ENCODE assay signal across 14 cellular contexts in genomic region chr7:107203607-107204006, GRCh38. TPM values are rescaled to one million over a fixed set of nuclear protein-coding genes. Genes with fewer than 3 reads are reported as not detected.
A peak's percentile ranks its signal among the peaks of the same experiment; 100 is the strongest.
DNase-seq lines count a peak whose midpoint lies in the region; ATAC-seq and TF ChIP-seq lines count a peak whose summit lies in the region.
"Had no signal": no experiment of that assay in that cellular context is flagged by ENCODE, and none has a peak within 500 bp of the region (broad histone marks: within the 10 kb centered on the region; RNA-seq: fewer than 3 reads in every experiment).

No MANE protein-coding gene starts in this region.

- intact Hi-C loops in adrenal gland (cut with DNase I), result loop anchor here in 1 of 2 donors (10.0 kb wide), 1 partner anchor 521 kb away; no protein-coding TSS in a partner anchor

- peaks cover 4 to 17% of the 10 kb centered on the region in 2 donors for H3K4me1 ChIP-seq in adrenal gland (replicated peaks in 1 of 2)

- TF ChIP-seq POLR2A in adrenal gland (IDR thresholded peaks at IDR 0.05), result no peak

- no peak overlapping the region for H3K27ac ChIP-seq in adrenal gland

- peaks cover 0 to 70% of the 10 kb centered on the region in 2 donors for H3K36me3 ChIP-seq in adrenal gland (replicated peaks in 1 of 2)

- peak overlapping the region; percentile 53 to 66 for H3K27ac Mint-ChIP-seq in activated naive CD4-positive, alpha-beta T cell treated with anti-CD3 and anti-CD28 coated beads, Interleukin-2, amount 50 U/mL, for 72 hours
- peak overlapping the region; percentile 5 for H3K27ac Mint-ChIP-seq in stimulated activated naive CD8-positive, alpha-beta T cell treated with anti-CD3 and anti-CD28 coated beads, Interleukin-15, Interleukin-2, amounts not matched to agents 100 ng/mL and 50 ng/mL, for 24 hours
- H3K27ac Mint-ChIP-seq in stimulated activated naive CD8-positive, alpha-beta T cell treated with anti-CD3 and anti-CD28 coated beads, Interleukin-15, amount 100 ng/mL, for 72 hours, result peak overlapping the region in 1 of 2 donors; percentile 88
- peak overlapping the region; percentile 12 for H3K27ac Mint-ChIP-seq in activated T-helper 17 cell treated with anti-CD3 and anti-CD28 coated beads, Interleukin-2, amount 50 U/mL, for 72 hours
- H3K27ac Mint-ChIP-seq: HFFc6 had no signal

- no peaks in the 10 kb centered on the region for H3K36me3 Mint-ChIP-seq in activated naive CD4-positive, alpha-beta T cell treated with anti-CD3 and anti-CD28 coated beads, Interleukin-2, amount 50 U/mL, for 72 hours
- peaks cover 60% of the 10 kb centered on the region for H3K36me3 Mint-ChIP-seq in stimulated activated naive CD8-positive, alpha-beta T cell treated with anti-CD3 and anti-CD28 coated beads, Interleukin-15, Interleukin-2, amounts not matched to agents 100 ng/mL and 50 ng/mL, for 24 hours (ENCODE audit: low read depth)
- peaks cover 100% of the 10 kb centered on the region for H3K36me3 Mint-ChIP-seq in activated T-helper 17 cell treated with anti-CD3 and anti-CD28 coated beads, Interleukin-2, amount 50 U/mL, for 72 hours (ENCODE audit: low read depth)

- DNase-seq in activated naive CD4-positive, alpha-beta T cell treated with anti-CD3 and anti-CD28 coated beads, Interleukin-2, amount 50 U/mL, for 72 hours (ENCODE audit: low spot score in 2 of 2), result no peak
- no peak for DNase-seq in activated naive CD4-positive, alpha-beta T cell treated with anti-CD3 and anti-CD28 coated beads, Interleukin-2, amount 50 U/mL, for 16 hours
- no peak for DNase-seq in stimulated activated naive CD8-positive, alpha-beta T cell treated with anti-CD3 and anti-CD28 coated beads, Interleukin-15, amount 100 ng/mL, for 72 hours
- DNase-seq in adrenal gland, result no peak
- DNase-seq: C1 segment of cervical spinal cord; CD8-positive, alpha-beta memory T cell; DMS53; GF-D8; HCEC 1CT; HFFc6 had no signal

- no peaks in the 10 kb centered on the region for H3K9me3 Mint-ChIP-seq in activated naive CD4-positive, alpha-beta T cell treated with anti-CD3 and anti-CD28 coated beads, Interleukin-2, amount 50 U/mL, for 72 hours
- H3K9me3 Mint-ChIP-seq in stimulated activated naive CD8-positive, alpha-beta T cell treated with anti-CD3 and anti-CD28 coated beads, Interleukin-15, Interleukin-2, amounts not matched to agents 100 ng/mL and 50 ng/mL, for 24 hours, result no peaks in the 10 kb centered on the region
- no peaks in the 10 kb centered on the region for H3K9me3 Mint-ChIP-seq in stimulated activated naive CD8-positive, alpha-beta T cell treated with anti-CD3 and anti-CD28 coated beads, Interleukin-15, amount 100 ng/mL, for 72 hours
- H3K9me3 Mint-ChIP-seq in activated T-helper 17 cell treated with anti-CD3 and anti-CD28 coated beads, Interleukin-2, amount 50 U/mL, for 72 hours, result no peaks in the 10 kb centered on the region
- H3K9me3 Mint-ChIP-seq: CD8-positive, alpha-beta memory T cell; HFFc6 had no signal

- no peaks in the 10 kb centered on the region for H3K27me3 Mint-ChIP-seq in stimulated activated naive CD8-positive, alpha-beta T cell treated with anti-CD3 and anti-CD28 coated beads, Interleukin-15, Interleukin-2, amounts not matched to agents 100 ng/mL and 50 ng/mL, for 24 hours
- H3K27me3 Mint-ChIP-seq in stimulated activated naive CD8-positive, alpha-beta T cell treated with anti-CD3 and anti-CD28 coated beads, Interleukin-15, amount 100 ng/mL, for 72 hours, result no peaks in the 10 kb centered on the region
- H3K27me3 Mint-ChIP-seq in activated T-helper 17 cell treated with anti-CD3 and anti-CD28 coated beads, Interleukin-2, amount 50 U/mL, for 72 hours, result no peaks in the 10 kb centered on the region
- H3K27me3 Mint-ChIP-seq: B cell; CD8-positive, alpha-beta memory T cell had no signal

- H3K4me3 ChIP-seq in adrenal gland, result no peak overlapping the region

- H3K9me3 ChIP-seq in adrenal gland (replicated peaks in 1 of 3), result no peaks in the 10 kb centered on the region

- WGBS in adrenal gland, 4 donors, result 94 to 97% (median 95%) methylated on average over 7 of the region's 7 CpGs

- no peak overlapping the region for H3K4me3 Mint-ChIP-seq in stimulated activated naive CD8-positive, alpha-beta T cell treated with anti-CD3 and anti-CD28 coated beads, Interleukin-15, Interleukin-2, amounts not matched to agents 100 ng/mL and 50 ng/mL, for 24 hours
- no peak overlapping the region for H3K4me3 Mint-ChIP-seq in stimulated activated naive CD8-positive, alpha-beta T cell treated with anti-CD3 and anti-CD28 coated beads, Interleukin-15, amount 100 ng/mL, for 72 hours
- H3K4me3 Mint-ChIP-seq in activated T-helper 17 cell treated with anti-CD3 and anti-CD28 coated beads, Interleukin-2, amount 50 U/mL, for 72 hours, result no peak overlapping the region
- H3K4me3 Mint-ChIP-seq: B cell; CD8-positive, alpha-beta memory T cell; HFFc6 had no signal

- ATAC-seq in activated naive CD4-positive, alpha-beta T cell treated with anti-CD3 and anti-CD28 coated beads, Interleukin-2, amount 50 U/mL, for 72 hours, result no peak
- no peak for ATAC-seq in stimulated activated naive CD8-positive, alpha-beta T cell treated with anti-CD3 and anti-CD28 coated beads, Interleukin-15, amount 100 ng/mL, for 72 hours
- ATAC-seq in activated T-helper 17 cell treated with anti-CD3 and anti-CD28 coated beads, Interleukin-2, amount 50 U/mL, for 72 hours (replicated peaks), result no peak
- ATAC-seq in GM21528 (IDR thresholded peaks at IDR 0.05; ENCODE audit: low FRiP score, unreplicated experiment), result no peak

- no peaks in the 10 kb centered on the region for H3K27me3 ChIP-seq in adrenal gland

- H3K4me1 Mint-ChIP-seq in stimulated activated naive CD8-positive, alpha-beta T cell treated with anti-CD3 and anti-CD28 coated beads, Interleukin-15, Interleukin-2, amounts not matched to agents 100 ng/mL and 50 ng/mL, for 24 hours (ENCODE audit: low read depth), result no peaks in the 10 kb centered on the region
- no peaks in the 10 kb centered on the region for H3K4me1 Mint-ChIP-seq in stimulated activated naive CD8-positive, alpha-beta T cell treated with anti-CD3 and anti-CD28 coated beads, Interleukin-15, amount 100 ng/mL, for 72 hours
- no peaks in the 10 kb centered on the region for H3K4me1 Mint-ChIP-seq in activated T-helper 17 cell treated with anti-CD3 and anti-CD28 coated beads, Interleukin-2, amount 50 U/mL, for 72 hours
- H3K4me1 Mint-ChIP-seq: B cell had no signal

- TF ChIP-seq CTCF in adrenal gland (IDR thresholded peaks at IDR 0.05), result no peak

RNA-seq across cellular contexts. Expression of gene HBP1, which starts 34.8 kb away (rescaled TPM):
- 10 to 100 TPM; 26.8 to 73.9 TPM for total RNA-seq in activated naive CD4-positive, alpha-beta T cell treated with anti-CD3 and anti-CD28 coated beads, Interleukin-2, amount 50 U/mL, for 72 hours
- 10 to 100 TPM; 21.8 to 63.5 TPM for total RNA-seq in activated T-helper 17 cell treated with anti-CD3 and anti-CD28 coated beads, Interleukin-2, amount 50 U/mL, for 72 hours
- total RNA-seq in adrenal gland, result 100 to 1,000 TPM in 4 of 8 donors, 10 to 100 TPM in 4; 43.9 to 158 (median 96.5) TPM
- polyA plus RNA-seq in adrenal gland, result 10 to 100 TPM; 36.2 to 76.2 (median 40.4) TPM
